ENCODE assay signal across 17 cellular contexts in the genomic region with DNA sequence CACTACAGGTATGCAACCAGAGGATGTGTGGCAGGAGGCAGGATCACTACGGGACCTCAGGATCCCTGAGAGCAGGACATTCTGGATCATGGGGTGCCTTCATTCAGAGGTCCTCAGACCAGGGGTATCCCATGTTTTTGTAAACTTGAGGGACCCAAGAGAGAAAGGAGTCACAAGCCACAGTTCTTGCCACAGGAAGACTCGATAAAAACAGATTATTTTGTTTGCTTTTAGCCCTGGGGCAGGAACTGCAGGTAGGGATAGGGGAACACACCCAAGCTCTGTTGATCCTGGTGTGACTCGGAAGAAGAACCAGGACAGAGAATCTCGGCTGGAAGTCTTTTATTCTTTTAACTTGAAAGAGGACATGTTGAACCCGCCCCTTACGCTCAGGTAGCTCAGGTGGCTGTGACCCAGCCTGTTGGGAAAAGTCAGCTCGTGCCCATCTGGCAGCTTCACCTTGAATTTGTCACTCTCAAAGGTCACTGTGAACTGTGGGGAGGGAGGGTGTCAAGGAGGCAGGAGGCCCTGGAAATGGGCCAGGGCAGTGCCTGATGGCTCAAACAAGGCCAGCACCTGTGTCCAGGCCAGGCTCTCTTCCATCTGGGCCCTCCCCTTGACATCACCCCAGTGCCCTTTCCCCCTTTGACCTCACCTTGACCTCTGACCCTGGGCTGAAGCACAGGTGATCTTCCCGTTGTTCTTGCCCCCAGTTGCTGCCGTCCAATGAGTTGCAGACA. TPM values are rescaled to one million over a fixed set of nuclear protein-coding genes. Genes with fewer than 3 reads are reported as not detected.
A peak's percentile ranks its signal among the peaks of the same experiment; 100 is the strongest.
DNase-seq lines count a peak whose midpoint lies in the region; ATAC-seq and TF ChIP-seq lines count a peak whose summit lies in the region.
"Had no signal": no experiment of that assay in that cellular context is flagged by ENCODE, and none has a peak within 500 bp of the region (broad histone marks: within the 10 kb centered on the region; RNA-seq: fewer than 3 reads in every experiment).

No MANE protein-coding gene starts in this region.

- peaks cover 15% of the 10 kb centered on the region for H3K36me3 Mint-ChIP-seq in endodermal cell (ENCODE audit: low read depth)
- H3K36me3 Mint-ChIP-seq: activated naive CD8-positive, alpha-beta T cell treated with anti-CD3 and anti-CD28 coated beads for 36 hours; CD8-positive, alpha-beta memory T cell had no signal

- no peak for DNase-seq in left ventricle myocardium inferior
- DNase-seq in right atrium auricular region (ENCODE audit: low spot score) = no peak
- DNase-seq in endodermal cell = no peak
- DNase-seq in UCSD-AML1 (lab: John Stamatoyannopoulos, UW; ENCODE audit: unreplicated experiment) = no peak
- no peak for DNase-seq in stimulated activated naive CD8-positive, alpha-beta T cell treated with anti-CD3 and anti-CD28 coated beads, Interleukin-15, Interleukin-2, amounts not matched to agents 100 U/mL and 50 U/mL, for 24 hours
- DNase-seq in 8988T = no peak
- DNase-seq: activated naive CD8-positive, alpha-beta T cell treated with anti-CD3 and anti-CD28 coated beads for 36 hours; CD8-positive, alpha-beta memory T cell; SJCRH30; stimulated activated naive CD8-positive, alpha-beta T cell treated with anti-CD3 and anti-CD28 coated beads, Interleukin-15, amount 100 ng/mL, for 72 hours had no signal

- peak overlapping the region; percentile 96 for H3K27ac Mint-ChIP-seq in endodermal cell
- H3K27ac Mint-ChIP-seq: activated naive CD8-positive, alpha-beta T cell treated with anti-CD3 and anti-CD28 coated beads for 36 hours; CD8-positive, alpha-beta memory T cell had no signal

- no peak for ATAC-seq in stimulated activated naive CD8-positive, alpha-beta T cell treated with anti-CD3 and anti-CD28 coated beads, Interleukin-15, Interleukin-2, amounts not matched to agents 100 U/mL and 50 U/mL, for 24 hours
- ATAC-seq in GM18870 (IDR thresholded peaks at IDR 0.05; ENCODE audit: unreplicated experiment) = no peak
- ATAC-seq: stimulated activated naive CD8-positive, alpha-beta T cell treated with anti-CD3 and anti-CD28 coated beads, Interleukin-15, amount 100 ng/mL, for 72 hours had no signal

- no peaks in the 10 kb centered on the region for H3K9me3 Mint-ChIP-seq in endodermal cell
- H3K9me3 Mint-ChIP-seq: activated naive CD8-positive, alpha-beta T cell treated with anti-CD3 and anti-CD28 coated beads for 36 hours; CD8-positive, alpha-beta memory T cell; stimulated activated naive CD8-positive, alpha-beta T cell treated with anti-CD3 and anti-CD28 coated beads, Interleukin-15, amount 100 ng/mL, for 72 hours had no signal

- peaks cover 32% of the 10 kb centered on the region for H3K4me1 Mint-ChIP-seq in endodermal cell

- peak overlapping the region; percentile 31 for H3K9ac ChIP-seq in endodermal cell (ENCODE audit: extremely low read depth, low read length, poor library complexity, severe bottlenecking)

- H3K4me3 ChIP-seq in left ventricle myocardium inferior = no peak overlapping the region
- no peak overlapping the region for H3K4me3 ChIP-seq in right atrium auricular region
- H3K4me3 ChIP-seq in endodermal cell (ENCODE audit: low read length) = peak overlapping the region; percentile 54
- no peak overlapping the region for H3K4me3 ChIP-seq in muscle layer of duodenum (ENCODE audit: low read depth in 1 of 2, low read length in 2 of 2)
- H3K4me3 ChIP-seq: coronary artery, HAP-1, SJCRH30 had no signal

- H3K27me3 ChIP-seq in left ventricle myocardium inferior (ENCODE audit: low read depth) = no peaks in the 10 kb centered on the region
- H3K27me3 ChIP-seq in right atrium auricular region = no peaks in the 10 kb centered on the region
- no peaks in the 10 kb centered on the region for H3K27me3 ChIP-seq in endodermal cell (ENCODE audit: control insufficient read depth, insufficient read depth, low read length, poor library complexity, severe bottlenecking)
- no peaks in the 10 kb centered on the region for H3K27me3 ChIP-seq in muscle layer of duodenum (ENCODE audit: low read depth, low read length)
- H3K27me3 ChIP-seq: SJCRH30 had no signal

- H3K27me3 Mint-ChIP-seq in endodermal cell (ENCODE audit: insufficient read depth) = no peaks in the 10 kb centered on the region

- intact Hi-C loops in left ventricle myocardium inferior (cut with micrococcal nuclease) = no loop called here

- peak overlapping the region; percentile 36 for H3K4me3 Mint-ChIP-seq in endodermal cell
- H3K4me3 Mint-ChIP-seq: activated naive CD8-positive, alpha-beta T cell treated with anti-CD3 and anti-CD28 coated beads for 36 hours; CD8-positive, alpha-beta memory T cell; stimulated activated naive CD8-positive, alpha-beta T cell treated with anti-CD3 and anti-CD28 coated beads, Interleukin-15, amount 100 ng/mL, for 72 hours had no signal

- WGBS in endodermal cell (ENCODE audit: insufficient coverage in 1 of 2, insufficient read length in 1 of 2), 2 experiments = 62 to 87% methylated on average over 6 to 9 of the region's 9 CpGs

- H3K9me3 ChIP-seq in left ventricle myocardium inferior (replicated peaks) = no peaks in the 10 kb centered on the region
- H3K9me3 ChIP-seq in right atrium auricular region = no peaks in the 10 kb centered on the region
- no peaks in the 10 kb centered on the region for H3K9me3 ChIP-seq in endodermal cell (ENCODE audit: control insufficient read depth, low read length)
- H3K9me3 ChIP-seq in muscle layer of duodenum (ENCODE audit: control insufficient read depth in 1 of 2, low read length in 2 of 2) = no peaks in the 10 kb centered on the region
- H3K9me3 ChIP-seq: HAP-1, SJCRH30 had no signal

- peak overlapping the region; percentile 29 for H3K27ac ChIP-seq in left ventricle myocardium inferior (replicated peaks)
- H3K27ac ChIP-seq in right atrium auricular region = no peak overlapping the region
- no peak overlapping the region for H3K27ac ChIP-seq in endodermal cell (ENCODE audit: low read depth, low read length)
- peak overlapping the region; percentile 36 for H3K27ac ChIP-seq in muscle layer of duodenum (ENCODE audit: low read length)
- H3K27ac ChIP-seq: SJCRH30 had no signal

- H3K4me1 ChIP-seq in left ventricle myocardium inferior = peaks cover 59% of the 10 kb centered on the region
- H3K4me1 ChIP-seq in right atrium auricular region = peaks cover 0 to 38% of the 10 kb centered on the region in 2 donors
- peaks cover 37% of the 10 kb centered on the region for H3K4me1 ChIP-seq in endodermal cell (ENCODE audit: control insufficient read depth, insufficient read depth, low read length)
- H3K4me1 ChIP-seq in muscle layer of duodenum (ENCODE audit: control insufficient read depth in 1 of 2, insufficient read depth in 2 of 2, low read length in 2 of 2) = peaks cover 11 to 29% of the 10 kb centered on the region in 2 donors
- H3K4me1 ChIP-seq: HAP-1, SJCRH30 had no signal

- TF ChIP-seq CTCF in left ventricle myocardium inferior (IDR thresholded peaks at IDR 0.05; ENCODE audit: borderline replicate concordance) (no peak), right atrium auricular region (IDR thresholded peaks at IDR 0.05) (no peak), endodermal cell (conservative IDR thresholded peaks at IDR 0.05) (no peak)

- H3K36me3 ChIP-seq in left ventricle myocardium inferior = peaks cover 25% of the 10 kb centered on the region
- peaks cover 14% of the 10 kb centered on the region for H3K36me3 ChIP-seq in right atrium auricular region
- H3K36me3 ChIP-seq in endodermal cell (ENCODE audit: control insufficient read depth, insufficient read depth, low read length) = peaks cover 18% of the 10 kb centered on the region
- H3K36me3 ChIP-seq in muscle layer of duodenum (ENCODE audit: control insufficient read depth in 1 of 2, insufficient read depth in 2 of 2, low read length in 2 of 2) = peaks cover 5 to 20% of the 10 kb centered on the region in 2 donors

RNA-seq across cellular contexts. Expression of a gene that starts 9.8 kb away (rescaled TPM):
- total RNA-seq in left ventricle myocardium inferior (not detected), right atrium auricular region (not detected), endodermal cell (under 1 TPM in 1 of 2 donors, not detected in 1; 0.86 TPM)
- not detected for polyA plus RNA-seq in endodermal cell (2013, experiment 1 of 2)
- not detected for polyA plus RNA-seq in endodermal cell (2013, experiment 2 of 2)
- total RNA-seq: activated naive CD8-positive, alpha-beta T cell treated with anti-CD3 and anti-CD28 coated beads for 36 hours; CD8-positive, alpha-beta memory T cell; HT1080; myocyte; NCI-H460; SJCRH30 had no signal
- polyA plus RNA-seq: CD8-positive, alpha-beta memory T cell had no signal

RNA-seq across cellular contexts. Expression of a gene that starts 9.8 kb away (rescaled TPM):
- 17.7 TPM for total RNA-seq in left ventricle myocardium inferior
- total RNA-seq in right atrium auricular region = 10 to 100 TPM; 20.7 to 34.8 TPM
- total RNA-seq in endodermal cell = 10 to 100 TPM; 45.0 to 45.1 TPM
- 22.1 TPM for polyA plus RNA-seq in endodermal cell (2013, experiment 1 of 2)
- polyA plus RNA-seq in endodermal cell (2013, experiment 2 of 2) = 22.6 TPM
- polyA plus RNA-seq: CD8-positive, alpha-beta memory T cell had no signal

RNA-seq across cellular contexts. Expression of a gene that starts 38.5 kb away (rescaled TPM):
- total RNA-seq in left ventricle myocardium inferior = 27.5 TPM
- 10 to 100 TPM; 17.7 to 29.0 TPM for total RNA-seq in right atrium auricular region
- total RNA-seq in endodermal cell = 10 to 100 TPM; 87.5 TPM
- polyA plus RNA-seq in endodermal cell (2013, experiment 1 of 2) = 60.0 TPM
- polyA plus RNA-seq in endodermal cell (2013, experiment 2 of 2) = 56.4 TPM

RNA-seq across cellular contexts. Expression of a gene that starts 50.9 kb away (rescaled TPM):
- total RNA-seq in left ventricle myocardium inferior = 9.0 TPM
- total RNA-seq in right atrium auricular region = 1 to 10 TPM; 4.2 to 5.8 TPM
- total RNA-seq in endodermal cell = 10 to 100 TPM; 20.3 to 24.4 TPM
- 4.8 TPM for polyA plus RNA-seq in endodermal cell (2013, experiment 1 of 2)
- 6.1 TPM for polyA plus RNA-seq in endodermal cell (2013, experiment 2 of 2)

Comparison
In these comparisons a context has a peak if more than half of its experiments do, and no peak if none do; other contexts are left out.
1. H3K27ac ChIP-seq: peak in left ventricle myocardium inferior (single experiment) and muscle layer of duodenum (single experiment); none in right atrium auricular region (0 of 2) and endodermal cell (single experiment).